In genomic region chr5:155878991-155879575, GRCh38 we compare ENCODE assay signal across 15 cellular contexts.
"Had no signal": no experiment of that assay in that cellular context is flagged by ENCODE, and none has a peak within 500 bp of the region (broad histone marks: within the 10 kb centered on the region; RNA-seq: fewer than 3 reads in every experiment).

No MANE protein-coding gene starts in this region.

- ATAC-seq: left lung; pancreas; sciatic nerve; stimulated activated naive CD8-positive, alpha-beta T cell treated with anti-CD3 and anti-CD28 coated beads, Interleukin-15, amount 100 ng/mL, for 72 hours had no signal

- H3K36me3 ChIP-seq: left lung, pancreas, WERI-Rb-1 had no signal

- H3K79me2 ChIP-seq: hepatocyte had no signal

- FAIRE-seq: endometrium, kidney, pancreas had no signal

- H3K27me3 ChIP-seq: hepatocyte, left lung, pancreas had no signal

- H3K9me3 ChIP-seq: left lung, pancreas had no signal

- H2AFZ ChIP-seq: hepatocyte had no signal

- H3K27ac Mint-ChIP-seq: activated naive CD4-positive, alpha-beta T cell treated with anti-CD3 and anti-CD28 coated beads, Interleukin-2, amount 10 ng/mL, durations not matched to agents 7 days and 5 days; activated T-helper 2 cell treated with anti-CD3 and anti-CD28 coated beads, Interferon-gamma antibody, Interleukin-2, Interleukin-4, amounts not matched to agents 10 μg/mL and 5 μg/mL and 100 μg/mL, durations not matched to agents 14 hours and 24 hours and 36 hours; stimulated activated naive CD8-positive, alpha-beta T cell treated with anti-CD3 and anti-CD28 coated beads, Interleukin-15, amount 100 ng/mL, for 72 hours; type B pancreatic cell had no signal

- H3K36me3 Mint-ChIP-seq: activated naive CD4-positive, alpha-beta T cell treated with anti-CD3 and anti-CD28 coated beads, Interleukin-2, amount 10 ng/mL, durations not matched to agents 7 days and 5 days; type B pancreatic cell had no signal

- H3K4me1 Mint-ChIP-seq: activated naive CD4-positive, alpha-beta T cell treated with anti-CD3 and anti-CD28 coated beads, Interleukin-2, amount 10 ng/mL, durations not matched to agents 7 days and 5 days; stimulated activated naive CD8-positive, alpha-beta T cell treated with anti-CD3 and anti-CD28 coated beads, Interleukin-15, amount 100 ng/mL, for 72 hours had no signal

- H3K27me3 Mint-ChIP-seq: activated naive CD4-positive, alpha-beta T cell treated with anti-CD3 and anti-CD28 coated beads, Interleukin-2, amount 10 ng/mL, durations not matched to agents 7 days and 5 days; type B pancreatic cell had no signal

- H3K4me2 ChIP-seq: hepatocyte had no signal

- H3K4me1 ChIP-seq: left lung, pancreas had no signal

- H3K4me3 Mint-ChIP-seq: activated naive CD4-positive, alpha-beta T cell treated with anti-CD3 and anti-CD28 coated beads, Interleukin-2, amount 10 ng/mL, durations not matched to agents 7 days and 5 days; neural crest cell; stimulated activated naive CD8-positive, alpha-beta T cell treated with anti-CD3 and anti-CD28 coated beads, Interleukin-15, amount 100 ng/mL, for 72 hours; type B pancreatic cell had no signal

- DNase-seq: activated CD4-positive, alpha-beta T cell treated with anti-CD3 and anti-CD28 coated beads, Interleukin-2, amount 50 U/mL, for 48 hours; activated naive CD4-positive, alpha-beta T cell treated with anti-CD3 and anti-CD28 coated beads, Interleukin-2, amount 10 ng/mL, durations not matched to agents 7 days and 5 days; kidney; left lung; mammary epithelial cell; pancreas; stimulated activated CD4-positive, alpha-beta T cell treated with anti-CD3 and anti-CD28 coated beads, Interleukin-1b, Interleukin-23, amount 100 ng/mL, for 48 hours; stimulated activated naive CD8-positive, alpha-beta T cell treated with anti-CD3 and anti-CD28 coated beads, Interleukin-15, amount 100 ng/mL, for 72 hours; WERI-Rb-1 had no signal

- H3K4me3 ChIP-seq: hepatocyte, left lung, pancreas had no signal

- H3K27ac ChIP-seq: hepatocyte, left lung, pancreas, WERI-Rb-1 had no signal

- H3K9me3 Mint-ChIP-seq: activated naive CD4-positive, alpha-beta T cell treated with anti-CD3 and anti-CD28 coated beads, Interleukin-2, amount 10 ng/mL, durations not matched to agents 7 days and 5 days; activated T-helper 2 cell treated with anti-CD3 and anti-CD28 coated beads, Interferon-gamma antibody, Interleukin-2, Interleukin-4, amounts not matched to agents 10 μg/mL and 5 μg/mL and 100 μg/mL, durations not matched to agents 14 hours and 24 hours and 36 hours; neural crest cell; stimulated activated naive CD8-positive, alpha-beta T cell treated with anti-CD3 and anti-CD28 coated beads, Interleukin-15, amount 100 ng/mL, for 72 hours; type B pancreatic cell had no signal
